Comparison of ENCODE assay signal across 23 cellular contexts in the genomic region with DNA sequence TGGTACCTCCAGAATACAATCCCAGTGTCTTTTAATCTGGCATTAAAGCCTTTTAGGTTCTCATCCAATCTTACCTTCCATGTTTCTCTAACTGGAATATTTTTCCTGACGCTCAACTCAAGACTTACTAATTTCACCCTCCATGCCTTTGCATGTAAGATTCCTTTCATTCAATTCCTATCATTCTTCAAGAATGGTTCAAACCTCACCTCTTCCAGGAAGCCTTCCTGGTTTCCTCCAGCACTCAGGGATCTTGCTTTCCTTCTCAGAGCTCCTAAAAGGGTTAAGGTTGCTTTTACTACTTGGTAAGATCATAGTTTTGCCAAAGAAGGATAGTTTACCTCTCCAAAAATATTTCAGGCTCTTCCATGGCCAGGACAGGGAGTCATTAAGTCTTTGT.
DNase-seq lines count a peak whose midpoint lies in the region; ATAC-seq, FAIRE-seq and TF ChIP-seq lines count a peak whose summit lies in the region.
"Had no signal": no experiment of that assay in that cellular context is flagged by ENCODE, and none has a peak within 500 bp of the region (broad histone marks: within the 10 kb centered on the region; RNA-seq: fewer than 3 reads in every experiment).

No MANE protein-coding gene starts in this region.

- WGBS in A549 (ENCODE audit: missing lambda C conversion rate): 37% methylated on average over 1 of the region's 1 CpG

- H3K4me3 ChIP-seq in A549 (no peak overlapping the region), BLaER1 (no peak overlapping the region)
- H3K4me3 ChIP-seq: GM23248, MG63, PC-9 had no signal

- H3K27ac ChIP-seq in A549 (no peak overlapping the region), BLaER1 (no peak overlapping the region)
- H3K27ac ChIP-seq: GM23248, PC-9, RWPE1 had no signal

- no peaks in the 10 kb centered on the region for H3K9me3 ChIP-seq in A549
- no peaks in the 10 kb centered on the region for H3K9me3 ChIP-seq in BLaER1
- H3K9me3 ChIP-seq: MG63 had no signal

- no peaks in the 10 kb centered on the region for H3K27me3 ChIP-seq in BLaER1

- H3K4me2 ChIP-seq in A549 (no peak overlapping the region), BLaER1 (peak overlapping the region; percentile 22; the same call in 1 of the 2 replicates)
- H3K4me2 ChIP-seq: PC-9 had no signal

- H3K27me3 Mint-ChIP-seq in activated T-helper 2 cell treated with anti-CD3 and anti-CD28 coated beads, Interferon-gamma antibody, Interleukin-2, Interleukin-4, amounts not matched to agents 10 μg/mL and 5 μg/mL and 100 μg/mL, durations not matched to agents 14 hours and 24 hours and 36 hours (ENCODE audit: low read depth): peaks cover 1% of the 10 kb centered on the region
- H3K27me3 Mint-ChIP-seq in central memory CD8-positive, alpha-beta T cell: no peaks in the 10 kb centered on the region

- CTCF ChIA-PET in A549 (lab: Yijun Ruan, JAX): interaction anchor here (1.2 kb wide), 1 partner anchor 61 kb away, joined by 3 read pairs; no protein-coding TSS in a partner anchor

- no peaks in the 10 kb centered on the region for H3K36me3 Mint-ChIP-seq in activated T-helper 2 cell treated with anti-CD3 and anti-CD28 coated beads, Interferon-gamma antibody, Interleukin-2, Interleukin-4, amounts not matched to agents 10 μg/mL and 5 μg/mL and 100 μg/mL, durations not matched to agents 14 hours and 24 hours and 36 hours (ENCODE audit: low read depth)
- no peaks in the 10 kb centered on the region for H3K36me3 Mint-ChIP-seq in central memory CD8-positive, alpha-beta T cell (ENCODE audit: insufficient read depth)
- H3K36me3 Mint-ChIP-seq: CD14-positive monocyte, IgD-negative memory B cell had no signal

- H3K4me1 Mint-ChIP-seq in activated T-helper 2 cell treated with anti-CD3 and anti-CD28 coated beads, Interferon-gamma antibody, Interleukin-2, Interleukin-4, amounts not matched to agents 10 μg/mL and 5 μg/mL and 100 μg/mL, durations not matched to agents 14 hours and 24 hours and 36 hours (ENCODE audit: low read depth): peaks cover 18% of the 10 kb centered on the region
- peaks cover 11% of the 10 kb centered on the region for H3K4me1 Mint-ChIP-seq in central memory CD8-positive, alpha-beta T cell
- H3K4me1 Mint-ChIP-seq: CD14-positive monocyte, IgD-negative memory B cell had no signal

- H3K36me3 ChIP-seq in BLaER1: no peaks in the 10 kb centered on the region
- H3K36me3 ChIP-seq: MG63 had no signal

- H3K4me1 ChIP-seq in A549 (no peaks in the 10 kb centered on the region), BLaER1 (peaks cover 23% of the 10 kb centered on the region)

- no peak for TF ChIP-seq POLR2A in A549 (IDR thresholded peaks at IDR 0.05; ENCODE audit: low read length)

- no peak for TF ChIP-seq RAD21 in A549 (conservative IDR thresholded peaks at IDR 0.05 in 1 of 2, IDR thresholded peaks at IDR 0.05 in 1 of 2)

- no peaks in the 10 kb centered on the region for H4K20me1 ChIP-seq in BLaER1

- no peak for ATAC-seq in A549
- ATAC-seq in central memory CD8-positive, alpha-beta T cell (replicated peaks; ENCODE audit: extremely low read depth, poor library complexity, severe bottlenecking): no peak
- ATAC-seq in HG02973 (IDR thresholded peaks at IDR 0.05; ENCODE audit: unreplicated experiment): no peak

- peak overlapping the region; percentile 5 for H3K27ac Mint-ChIP-seq in activated T-helper 2 cell treated with anti-CD3 and anti-CD28 coated beads, Interferon-gamma antibody, Interleukin-2, Interleukin-4, amounts not matched to agents 10 μg/mL and 5 μg/mL and 100 μg/mL, durations not matched to agents 14 hours and 24 hours and 36 hours
- H3K27ac Mint-ChIP-seq in central memory CD8-positive, alpha-beta T cell (ENCODE audit: low read depth): peak overlapping the region; percentile 1
- H3K27ac Mint-ChIP-seq: IgD-negative memory B cell had no signal

- no peak for TF ChIP-seq EP300 in A549 (IDR thresholded peaks at IDR 0.05)

- intact Hi-C loops in activated T-helper 2 cell treated with anti-CD3 and anti-CD28 coated beads, Interferon-gamma antibody, Interleukin-2, Interleukin-4, amounts not matched to agents 10 μg/mL and 5 μg/mL and 100 μg/mL, durations not matched to agents 14 hours and 24 hours and 36 hours (cut with micrococcal nuclease): loop anchor here (10.0 kb wide), 1 partner anchor 643 kb away; no protein-coding TSS in a partner anchor

- H3K9ac ChIP-seq in BLaER1: no peak overlapping the region
- H3K9ac ChIP-seq: GM23248 had no signal

- H3K9me3 Mint-ChIP-seq in activated T-helper 2 cell treated with anti-CD3 and anti-CD28 coated beads, Interferon-gamma antibody, Interleukin-2, Interleukin-4, amounts not matched to agents 10 μg/mL and 5 μg/mL and 100 μg/mL, durations not matched to agents 14 hours and 24 hours and 36 hours: no peaks in the 10 kb centered on the region
- H3K9me3 Mint-ChIP-seq in central memory CD8-positive, alpha-beta T cell: no peaks in the 10 kb centered on the region
- H3K9me3 Mint-ChIP-seq: IgD-negative memory B cell had no signal

- no peak overlapping the region for H3K4me3 Mint-ChIP-seq in activated T-helper 2 cell treated with anti-CD3 and anti-CD28 coated beads, Interferon-gamma antibody, Interleukin-2, Interleukin-4, amounts not matched to agents 10 μg/mL and 5 μg/mL and 100 μg/mL, durations not matched to agents 14 hours and 24 hours and 36 hours (ENCODE audit: low read depth)
- H3K4me3 Mint-ChIP-seq in central memory CD8-positive, alpha-beta T cell: no peak overlapping the region
- H3K4me3 Mint-ChIP-seq: CD14-positive monocyte, IgD-negative memory B cell had no signal

- POLR2A ChIA-PET in A549 (lab: Yijun Ruan, JAX): no interaction called here

- no peak for DNase-seq in A549 (ENCODE audit: low read depth in 1 of 2, low spot score in 1 of 2)
- no peak for DNase-seq in activated T-helper 2 cell treated with anti-CD3 and anti-CD28 coated beads, Interferon-gamma antibody, Interleukin-2, Interleukin-4, amounts not matched to agents 10 μg/mL and 5 μg/mL and 100 μg/mL, durations not matched to agents 14 hours and 24 hours and 36 hours (ENCODE audit: low spot score)
- no peak for DNase-seq in central memory CD8-positive, alpha-beta T cell (ENCODE audit: low spot score in 2 of 2)
- DNase-seq in pons (ENCODE audit: low spot score): no peak
- DNase-seq in GM19238 (ENCODE audit: insufficient read length, low spot score): no peak
- DNase-seq: AML-193, GF-D8, HCEC 1CT, Kasumi-1, MG63, NCI-H1048, NCI-H1436 treated with DMSO at 0.1 percent for 48 hours, NCI-H2029, NCI-H2171, NCI-H446, NCI-H526 treated with DMSO at 0.1 percent for 48 hours, PC-9 had no signal

- no peak for TF ChIP-seq CTCF in A549 (IDR thresholded peaks at IDR 0.05)

- no peak for FAIRE-seq in A549 (lab: Jason Lieb, UNC)

TF ChIP-seq in A549, 52 proteins besides CTCF, POLR2A, EP300 and RAD21:
- TF ChIP-seq ZSCAN20 (CRISPR knock-in tag; IDR thresholded peaks at IDR 0.05): no peak
- TF ChIP-seq CEBPB (IDR thresholded peaks at IDR 0.05): no peak
- TF ChIP-seq ZFP36 (IDR thresholded peaks at IDR 0.05; ENCODE audit: borderline replicate concordance, partially characterized antibody): peak; percentile 32
- TF ChIP-seq, protein P1, sequence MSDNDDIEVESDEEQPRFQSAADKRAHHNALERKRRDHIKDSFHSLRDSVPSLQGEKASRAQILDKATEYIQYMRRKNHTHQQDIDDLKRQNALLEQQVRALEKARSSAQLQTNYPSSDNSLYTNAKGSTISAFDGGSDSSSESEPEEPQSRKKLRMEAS (IDR thresholded peaks at IDR 0.05): no peak
- no peak for TF ChIP-seq GATA3 (IDR thresholded peaks at IDR 0.05; ENCODE audit: borderline replicate concordance)
TF ChIP-seq in A549: peak in this region for 1.
